16 cellular contexts compared by ENCODE assay signal in the genomic region with DNA sequence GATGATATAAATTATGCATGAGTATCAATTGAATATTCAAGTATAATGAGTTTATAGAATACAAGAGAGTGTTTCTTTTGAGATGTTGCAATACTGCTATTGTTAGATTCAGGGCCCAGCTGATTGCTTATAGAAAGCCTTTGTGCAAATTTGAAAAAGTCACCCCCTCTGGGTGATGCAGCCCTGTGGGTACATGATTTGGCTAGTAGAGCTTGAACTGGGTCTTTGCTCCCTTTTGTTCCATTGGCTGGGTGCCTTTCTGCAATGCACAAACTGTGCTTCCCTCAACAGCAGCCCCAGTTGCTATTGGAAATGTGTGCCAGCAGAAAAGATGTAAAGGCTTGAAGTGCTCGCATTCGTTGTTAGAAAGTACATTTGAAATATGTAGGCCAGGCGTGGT.
DNase-seq lines count a peak whose midpoint lies in the region; ATAC-seq lines count a peak whose summit lies in the region.
"Had no signal": no experiment of that assay in that cellular context is flagged by ENCODE, and none has a peak within 500 bp of the region (broad histone marks: within the 10 kb centered on the region; RNA-seq: fewer than 3 reads in every experiment).

No MANE protein-coding gene starts in this region.

- H3K27ac Mint-ChIP-seq in effector memory CD8-positive, alpha-beta T cell, result no peak overlapping the region
- H3K27ac Mint-ChIP-seq: H9 had no signal

- no peaks in the 10 kb centered on the region for H3K27me3 ChIP-seq in mesendoderm (ENCODE audit: insufficient read depth, low read length, poor library complexity)

- H3K27ac ChIP-seq in mesendoderm (ENCODE audit: low read depth, low read length) (peak overlapping the region; percentile 70), substantia nigra (ENCODE audit: low read depth, low read length, poor library complexity, severe bottlenecking) (peak overlapping the region; percentile 89)

- no peak overlapping the region for H4K8ac ChIP-seq in mesendoderm (ENCODE audit: low read depth, low read length)

- no peak overlapping the region for H3K4ac ChIP-seq in mesendoderm (ENCODE audit: low read depth, low read length)

- H3K9ac ChIP-seq in mesendoderm (ENCODE audit: low read length), result no peak overlapping the region

- no peaks in the 10 kb centered on the region for H3K36me3 Mint-ChIP-seq in effector memory CD8-positive, alpha-beta T cell (ENCODE audit: insufficient read depth)

- H3K18ac ChIP-seq in mesendoderm (ENCODE audit: low read length), result no peak overlapping the region

- H3K36me3 ChIP-seq in mesendoderm (ENCODE audit: control insufficient read depth, insufficient read depth, low read length), result no peaks in the 10 kb centered on the region

- no peak overlapping the region for H3K4me3 ChIP-seq in mesendoderm (ENCODE audit: low read length)

- peak overlapping the region; percentile 47 for H3K56ac ChIP-seq in mesendoderm (ENCODE audit: low read length)

- no peaks in the 10 kb centered on the region for H3K79me2 ChIP-seq in mesendoderm (ENCODE audit: control insufficient read depth, insufficient read depth, low read length)

- DNase-seq in amygdala (lab: John Stamatoyannopoulos, UW), result peak in 53 of 56 donors; percentile 6 to 97 (median 73)
- peak; percentile 83 for DNase-seq in foreskin melanocyte
- DNase-seq in mesendoderm, result no peak
- DNase-seq in substantia nigra (lab: John Stamatoyannopoulos, UW), result peak in 48 of 49 donors; percentile 14 to 94 (median 70)
- DNase-seq in stimulated activated CD4-positive, alpha-beta T cell treated with anti-CD3 and anti-CD28 coated beads, Interleukin-1b, Interleukin-23, amount 100 ng/mL, for 48 hours, result no peak
- DNase-seq in effector memory CD8-positive, alpha-beta T cell, result no peak
- DNase-seq: Caco-2, DMS53, H9, KBM-7, NCI-H1417 treated with DMSO at 0.1 percent for 48 hours, NCI-H1930, NCI-H446, Right ventricle myocardium superior had no signal

- H3K4me1 ChIP-seq in mesendoderm (ENCODE audit: control insufficient read depth, low read depth, low read length), result peaks cover 3% of the 10 kb centered on the region
- H3K4me1 ChIP-seq: Caco-2 had no signal

- H2BK120ac ChIP-seq in mesendoderm (ENCODE audit: low read depth, low read length), result no peak overlapping the region

- H2AK5ac ChIP-seq in mesendoderm (ENCODE audit: low read length), result no peak overlapping the region

- no peak overlapping the region for H4K5ac ChIP-seq in mesendoderm (ENCODE audit: low read length)

- H3K4me1 Mint-ChIP-seq in effector memory CD8-positive, alpha-beta T cell (ENCODE audit: low read depth in 2 of 2), result no peaks in the 10 kb centered on the region

- no peak overlapping the region for H3K4me2 ChIP-seq in mesendoderm (ENCODE audit: low read length)

- WGBS in mesendoderm (ENCODE audit: extremely low coverage, insufficient coverage, low lambda C conversion rate), result no CpG with 5 or more reads among the region's 3 CpGs

- H2BK5ac ChIP-seq in mesendoderm (ENCODE audit: low read length), result peak overlapping the region; percentile 49

- peak overlapping the region; percentile 39 for H3K23ac ChIP-seq in mesendoderm (ENCODE audit: low read length)

- H3K9me3 Mint-ChIP-seq in effector memory CD8-positive, alpha-beta T cell, result no peaks in the 10 kb centered on the region

- no peak overlapping the region for H3K4me3 Mint-ChIP-seq in effector memory CD8-positive, alpha-beta T cell
- H3K4me3 Mint-ChIP-seq: H9 had no signal

- no peaks in the 10 kb centered on the region for H3K79me1 ChIP-seq in mesendoderm (ENCODE audit: low read length)

- no peak overlapping the region for H2BK15ac ChIP-seq in mesendoderm (replicated peaks; ENCODE audit: low read depth)

- H3K27me3 Mint-ChIP-seq in effector memory CD8-positive, alpha-beta T cell, result no peaks in the 10 kb centered on the region

- no peak for ATAC-seq in HG03097 (IDR thresholded peaks at IDR 0.05; ENCODE audit: low FRiP score, unreplicated experiment)
- no peak for ATAC-seq in effector memory CD8-positive, alpha-beta T cell (replicated peaks)
- no peak for ATAC-seq in HG03565 (IDR thresholded peaks at IDR 0.05; ENCODE audit: unreplicated experiment)

Comparison
In these comparisons a context has a peak if more than half of its experiments do, and no peak if none do; other contexts are left out.
1. DNase-seq: peak in amygdala (53 of 56), foreskin melanocyte (single experiment) and substantia nigra (48 of 49); none in mesendoderm (single experiment), stimulated activated CD4-positive, alpha-beta T cell treated with anti-CD3 and anti-CD28 coated beads, Interleukin-1b, Interleukin-23, amount 100 ng/mL, for 48 hours (single experiment) and effector memory CD8-positive, alpha-beta T cell (0 of 3).